Comparison of ENCODE assay signal across 19 cellular contexts in genomic region chr19:18687740-18688465, GRCh38.
"Had no signal": no experiment of that assay in that cellular context is flagged by ENCODE, and none has a peak within 500 bp of the region (broad histone marks: within the 10 kb centered on the region; RNA-seq: fewer than 3 reads in every experiment).

No MANE protein-coding gene starts in this region.

- H3K4me3 ChIP-seq: coronary artery, esophagus squamous epithelium, gastroesophageal sphincter, lung, psoas muscle had no signal

- H3K36me3 ChIP-seq: esophagus squamous epithelium, gastroesophageal sphincter, neutrophil had no signal

- ATAC-seq: gastroesophageal sphincter; left cardiac atrium; left ventricle myocardium superior; naive thymus-derived CD4-positive, alpha-beta T cell; psoas muscle had no signal

- H3K27ac ChIP-seq: coronary artery, esophagus squamous epithelium, gastroesophageal sphincter, neutrophil, psoas muscle had no signal

- H3K9me3 Mint-ChIP-seq: naive thymus-derived CD4-positive, alpha-beta T cell; nephron progenitor cell had no signal

- FAIRE-seq: endometrium, kidney, small intestine had no signal

- H3K27me3 ChIP-seq: esophagus squamous epithelium, gastroesophageal sphincter, neutrophil had no signal

- H3K4me3 Mint-ChIP-seq: nephron progenitor cell had no signal

- H3K9me3 ChIP-seq: esophagus squamous epithelium, gastroesophageal sphincter, neutrophil, psoas muscle had no signal

- DNase-seq: effector CD4-positive, alpha-beta T cell; esophagus squamous epithelium; foreskin fibroblast; kidney; left cardiac atrium; left ventricle myocardium superior; mesendoderm; naive thymus-derived CD4-positive, alpha-beta T cell; nephron progenitor cell; psoas muscle; retina; small intestine; stimulated activated CD4-positive, alpha-beta T cell treated with anti-CD3 and anti-CD28 coated beads, Interleukin-12 subunit alpha, Interleukin-12 subunit beta, amount 100 ng/mL, for 4 hours; stimulated activated naive CD4-positive, alpha-beta T cell treated with Interleukin-2 at 50 U/mL for 16 hours had no signal
